ENCODE assay signal across 1 cellular context in genomic region chr12:111757361-111758119, GRCh38.
TF ChIP-seq lines count a peak whose summit lies in the region.

No MANE protein-coding gene starts in this region.

TF ChIP-seq in liver, 16 proteins besides CTCF, POLR2A, EP300 and RAD21 (continued from another document):
- TF ChIP-seq, protein P1, sequence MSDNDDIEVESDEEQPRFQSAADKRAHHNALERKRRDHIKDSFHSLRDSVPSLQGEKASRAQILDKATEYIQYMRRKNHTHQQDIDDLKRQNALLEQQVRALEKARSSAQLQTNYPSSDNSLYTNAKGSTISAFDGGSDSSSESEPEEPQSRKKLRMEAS (IDR thresholded peaks at IDR 0.05) = no peak
- TF ChIP-seq TAF1 (conservative IDR thresholded peaks at IDR 0.05) = no peak
- no peak for TF ChIP-seq FOXA2 (IDR thresholded peaks at IDR 0.05)
- no peak for TF ChIP-seq REST (IDR thresholded peaks at IDR 0.05)
